ENCODE assay signal across 10 cellular contexts in genomic region chr19:12785431-12786011, GRCh38. TPM values are rescaled to one million over a fixed set of nuclear protein-coding genes. Genes with fewer than 3 reads are reported as not detected.
DNase-seq lines count a peak whose midpoint lies in the region; ATAC-seq and TF ChIP-seq lines count a peak whose summit lies in the region.
"Had no signal": no experiment of that assay in that cellular context is flagged by ENCODE, and none has a peak within 500 bp of the region (broad histone marks: within the 10 kb centered on the region; RNA-seq: fewer than 3 reads in every experiment).

No MANE protein-coding gene starts in this region.

- POLR2A ChIA-PET in activated naive CD8-positive, alpha-beta T cell treated with anti-CD3 and anti-CD28 coated beads, Interleukin-2, amount 10 ng/mL, durations not matched to agents 7 days and 5 days (lab: Charles Lee) = no interaction called here

- H3K4me1 Mint-ChIP-seq in activated naive CD8-positive, alpha-beta T cell treated with anti-CD3 and anti-CD28 coated beads, Interleukin-2, amount 10 ng/mL, durations not matched to agents 7 days and 5 days = peaks cover 24% of the 10 kb centered on the region
- H3K4me1 Mint-ChIP-seq in activated naive CD8-positive, alpha-beta T cell treated with anti-CD3 and anti-CD28 coated beads, Interleukin-2, amount 50 U/mL, for 24 hours = peaks cover 46% of the 10 kb centered on the region

- H3K9me3 ChIP-seq in mesenchymal stem cell (ENCODE audit: control insufficient read depth, low read length) (no peaks in the 10 kb centered on the region), upper lobe of right lung (no peaks in the 10 kb centered on the region)

- peak overlapping the region; percentile 84 for H2AK5ac ChIP-seq in mesenchymal stem cell (ENCODE audit: low read length, severe bottlenecking)

- H3K27ac ChIP-seq in VCaP = peak overlapping the region; percentile 20; the same call in 1 of the 2 replicates
- H3K27ac ChIP-seq in mesenchymal stem cell (ENCODE audit: low read length, poor library complexity, severe bottlenecking) = peak overlapping the region; percentile 13
- peak overlapping the region; percentile 100 for H3K27ac ChIP-seq in upper lobe of right lung

- H4K91ac ChIP-seq in mesenchymal stem cell (ENCODE audit: low read length) = peak overlapping the region; percentile 90

- intact Hi-C loops in upper lobe of right lung (cut with DNase I) = no loop called here

- TF ChIP-seq CTCF in VCaP (conservative IDR thresholded peaks at IDR 0.05) = no peak
- no peak for TF ChIP-seq CTCF in upper lobe of right lung (IDR thresholded peaks at IDR 0.05)

- ATAC-seq in activated naive CD8-positive, alpha-beta T cell treated with anti-CD3 and anti-CD28 coated beads, Interleukin-2, amount 10 ng/mL, durations not matched to agents 7 days and 5 days (ENCODE audit: low read depth) = no peak
- no peak for ATAC-seq in activated naive CD8-positive, alpha-beta T cell treated with anti-CD3 and anti-CD28 coated beads, Interleukin-2, amount 50 U/mL, for 24 hours
- ATAC-seq in upper lobe of right lung = peak; percentile 0
- no peak for ATAC-seq in esophagus mucosa
- ATAC-seq: left lobe of liver had no signal

- H3K27me3 ChIP-seq in mesenchymal stem cell (ENCODE audit: control insufficient read depth in 1 of 2, insufficient read depth in 1 of 2, low read length in 2 of 2) = no peaks in the 10 kb centered on the region
- no peaks in the 10 kb centered on the region for H3K27me3 ChIP-seq in upper lobe of right lung
- H3K27me3 ChIP-seq: brain microvascular endothelial cell had no signal

- H3K9ac ChIP-seq in mesenchymal stem cell (ENCODE audit: low read length) = peak overlapping the region; percentile 40

- H3K4me3 ChIP-seq in mesenchymal stem cell (ENCODE audit: insufficient read depth in 1 of 2, low read depth in 1 of 2, low read length in 2 of 2) (no peak overlapping the region), upper lobe of right lung (peak overlapping the region; percentile 19)

- 85% methylated on average over 4 of the region's 4 CpGs for WGBS in mesenchymal stem cell

- H3K18ac ChIP-seq in mesenchymal stem cell (ENCODE audit: low read depth in 1 of 2, low read length in 2 of 2) = peak overlapping the region; percentile 89 to 91

- no peaks in the 10 kb centered on the region for H3K36me3 Mint-ChIP-seq in activated naive CD8-positive, alpha-beta T cell treated with anti-CD3 and anti-CD28 coated beads, Interleukin-2, amount 10 ng/mL, durations not matched to agents 7 days and 5 days
- no peaks in the 10 kb centered on the region for H3K36me3 Mint-ChIP-seq in activated naive CD8-positive, alpha-beta T cell treated with anti-CD3 and anti-CD28 coated beads, Interleukin-2, amount 50 U/mL, for 24 hours (ENCODE audit: low read depth)

- peak overlapping the region; percentile 12 to 95 for H2BK12ac ChIP-seq in mesenchymal stem cell (ENCODE audit: low read length in 2 of 2)

- H3K23ac ChIP-seq in mesenchymal stem cell (ENCODE audit: low read length in 2 of 2) = no peak overlapping the region

- H3K27me3 Mint-ChIP-seq in activated naive CD8-positive, alpha-beta T cell treated with anti-CD3 and anti-CD28 coated beads, Interleukin-2, amount 10 ng/mL, durations not matched to agents 7 days and 5 days = no peaks in the 10 kb centered on the region
- no peaks in the 10 kb centered on the region for H3K27me3 Mint-ChIP-seq in activated naive CD8-positive, alpha-beta T cell treated with anti-CD3 and anti-CD28 coated beads, Interleukin-2, amount 50 U/mL, for 24 hours

- H3K14ac ChIP-seq in mesenchymal stem cell (ENCODE audit: low read length in 2 of 2) = peak overlapping the region in 1 of 2 experiments; percentile 56

- H3K4me1 ChIP-seq in mesenchymal stem cell (ENCODE audit: control insufficient read depth, insufficient read depth, low read depth, low read length) = peaks cover 54% of the 10 kb centered on the region
- peaks cover 74% of the 10 kb centered on the region for H3K4me1 ChIP-seq in upper lobe of right lung

- H2BK15ac ChIP-seq in mesenchymal stem cell (ENCODE audit: low read depth, poor library complexity, severe bottlenecking) = peak overlapping the region; percentile 95

- peak; percentile 44 for DNase-seq in activated naive CD8-positive, alpha-beta T cell treated with anti-CD3 and anti-CD28 coated beads, Interleukin-2, amount 10 ng/mL, durations not matched to agents 7 days and 5 days
- no peak for DNase-seq in activated naive CD8-positive, alpha-beta T cell treated with anti-CD3 and anti-CD28 coated beads, Interleukin-2, amount 50 U/mL, for 24 hours
- DNase-seq in mesenchymal stem cell = no peak
- DNase-seq in upper lobe of right lung = peak; percentile 74
- DNase-seq in NCI-H524 (lab: John Stamatoyannopoulos, UW) = no peak
- no peak for DNase-seq in DMS53 (lab: John Stamatoyannopoulos, UW)
- DNase-seq: brain microvascular endothelial cell had no signal

- H3K4ac ChIP-seq in mesenchymal stem cell (ENCODE audit: low read depth in 1 of 2, low read length in 2 of 2) = peak overlapping the region; percentile 85 to 95

- H3K27ac Mint-ChIP-seq in activated naive CD8-positive, alpha-beta T cell treated with anti-CD3 and anti-CD28 coated beads, Interleukin-2, amount 10 ng/mL, durations not matched to agents 7 days and 5 days = no peak overlapping the region
- no peak overlapping the region for H3K27ac Mint-ChIP-seq in activated naive CD8-positive, alpha-beta T cell treated with anti-CD3 and anti-CD28 coated beads, Interleukin-2, amount 50 U/mL, for 24 hours

- no peak overlapping the region for H3K4me3 Mint-ChIP-seq in activated naive CD8-positive, alpha-beta T cell treated with anti-CD3 and anti-CD28 coated beads, Interleukin-2, amount 10 ng/mL, durations not matched to agents 7 days and 5 days
- H3K4me3 Mint-ChIP-seq in activated naive CD8-positive, alpha-beta T cell treated with anti-CD3 and anti-CD28 coated beads, Interleukin-2, amount 50 U/mL, for 24 hours = no peak overlapping the region

- H3K36me3 ChIP-seq in mesenchymal stem cell (ENCODE audit: control insufficient read depth in 1 of 2, insufficient read depth in 2 of 2, low read depth in 1 of 2, low read length in 2 of 2) (no peaks in the 10 kb centered on the region), upper lobe of right lung (no peaks in the 10 kb centered on the region)
- H3K36me3 ChIP-seq: brain microvascular endothelial cell had no signal

- H3K79me1 ChIP-seq in mesenchymal stem cell (replicated peaks; ENCODE audit: low read length, poor library complexity, severe bottlenecking) = peaks cover 1% of the 10 kb centered on the region

- no peak overlapping the region for H2BK5ac ChIP-seq in mesenchymal stem cell (ENCODE audit: low read depth, low read length, poor library complexity, severe bottlenecking)

- H3K9me3 Mint-ChIP-seq in activated naive CD8-positive, alpha-beta T cell treated with anti-CD3 and anti-CD28 coated beads, Interleukin-2, amount 10 ng/mL, durations not matched to agents 7 days and 5 days = no peaks in the 10 kb centered on the region
- H3K9me3 Mint-ChIP-seq in activated naive CD8-positive, alpha-beta T cell treated with anti-CD3 and anti-CD28 coated beads, Interleukin-2, amount 50 U/mL, for 24 hours = no peaks in the 10 kb centered on the region

- H2BK120ac ChIP-seq in mesenchymal stem cell (ENCODE audit: low read depth, low read length) = peak overlapping the region; percentile 88

- H3K4me2 ChIP-seq in mesenchymal stem cell (ENCODE audit: low read length, poor library complexity, severe bottlenecking) = no peak overlapping the region

- no peak overlapping the region for H2AFZ ChIP-seq in mesenchymal stem cell (ENCODE audit: low read depth, low read length)

- peak overlapping the region; percentile 83 for H4K8ac ChIP-seq in mesenchymal stem cell (ENCODE audit: low read length)

RNA-seq across cellular contexts. Expression of gene JUNB, which starts 5.8 kb away (rescaled TPM):
- 10 to 100 TPM; 82.7 to 84.6 TPM for total RNA-seq in activated naive CD8-positive, alpha-beta T cell treated with anti-CD3 and anti-CD28 coated beads, Interleukin-2, amount 10 ng/mL, durations not matched to agents 7 days and 5 days
- polyA plus RNA-seq in mesenchymal stem cell (2013, experiment 1 of 2) = 273 TPM
- polyA plus RNA-seq in mesenchymal stem cell (2013, experiment 2 of 2) = 264 TPM
- total RNA-seq in upper lobe of right lung (174 TPM), esophagus mucosa (267 TPM)

RNA-seq across cellular contexts. Expression of gene HOOK2, which starts 10.2 kb away (rescaled TPM):
- total RNA-seq in activated naive CD8-positive, alpha-beta T cell treated with anti-CD3 and anti-CD28 coated beads, Interleukin-2, amount 10 ng/mL, durations not matched to agents 7 days and 5 days = 10 to 100 TPM; 20.0 to 20.3 TPM
- polyA plus RNA-seq in mesenchymal stem cell (2013, experiment 1 of 2) = 10.8 TPM
- 10.4 TPM for polyA plus RNA-seq in mesenchymal stem cell (2013, experiment 2 of 2)
- total RNA-seq in upper lobe of right lung (65.3 TPM), esophagus mucosa (38.2 TPM)

RNA-seq across cellular contexts. Expression of gene PRDX2, which starts 16.1 kb away (rescaled TPM):
- 100 to 1,000 TPM; 170 to 181 TPM for total RNA-seq in activated naive CD8-positive, alpha-beta T cell treated with anti-CD3 and anti-CD28 coated beads, Interleukin-2, amount 10 ng/mL, durations not matched to agents 7 days and 5 days
- polyA plus RNA-seq in mesenchymal stem cell (2013, experiment 1 of 2) = 139 TPM
- polyA plus RNA-seq in mesenchymal stem cell (2013, experiment 2 of 2) = 142 TPM
- total RNA-seq in upper lobe of right lung (123 TPM), esophagus mucosa (304 TPM)

RNA-seq across cellular contexts. Expression of gene THSD8, which starts 16.3 kb away (rescaled TPM):
- total RNA-seq in activated naive CD8-positive, alpha-beta T cell treated with anti-CD3 and anti-CD28 coated beads, Interleukin-2, amount 10 ng/mL, durations not matched to agents 7 days and 5 days = 10 to 100 TPM in 1 of 2 experiments, 1 to 10 TPM in 1; 5.8 to 10.8 TPM
- 4.3 TPM for polyA plus RNA-seq in mesenchymal stem cell (2013, experiment 1 of 2)
- polyA plus RNA-seq in mesenchymal stem cell (2013, experiment 2 of 2) = 4.1 TPM
- 2.8 TPM for total RNA-seq in upper lobe of right lung
- 9.7 TPM for total RNA-seq in esophagus mucosa

RNA-seq across cellular contexts. Expression of gene RNASEH2A, which starts 20.9 kb away (rescaled TPM):
- total RNA-seq in activated naive CD8-positive, alpha-beta T cell treated with anti-CD3 and anti-CD28 coated beads, Interleukin-2, amount 10 ng/mL, durations not matched to agents 7 days and 5 days = 10 to 100 TPM; 46.2 to 47.8 TPM
- 2.8 TPM for polyA plus RNA-seq in mesenchymal stem cell (2013, experiment 1 of 2)
- 2.9 TPM for polyA plus RNA-seq in mesenchymal stem cell (2013, experiment 2 of 2)
- total RNA-seq in upper lobe of right lung (7.4 TPM), esophagus mucosa (20.0 TPM)

Comparison
In these comparisons a context has a peak if more than half of its experiments do, and no peak if none do; other contexts are left out.
1. DNase-seq: peak in activated naive CD8-positive, alpha-beta T cell treated with anti-CD3 and anti-CD28 coated beads, Interleukin-2, amount 10 ng/mL, durations not matched to agents 7 days and 5 days (single experiment) and upper lobe of right lung (single experiment); none in activated naive CD8-positive, alpha-beta T cell treated with anti-CD3 and anti-CD28 coated beads, Interleukin-2, amount 50 U/mL, for 24 hours (single experiment), mesenchymal stem cell (single experiment), NCI-H524 (0 of 2) and DMS53 (single experiment).
2. H3K27ac ChIP-seq: peak in every context shown above with its lines; median percentile 100 in upper lobe of right lung; 20 in VCaP; 13 in mesenchymal stem cell.